In the genomic region with DNA sequence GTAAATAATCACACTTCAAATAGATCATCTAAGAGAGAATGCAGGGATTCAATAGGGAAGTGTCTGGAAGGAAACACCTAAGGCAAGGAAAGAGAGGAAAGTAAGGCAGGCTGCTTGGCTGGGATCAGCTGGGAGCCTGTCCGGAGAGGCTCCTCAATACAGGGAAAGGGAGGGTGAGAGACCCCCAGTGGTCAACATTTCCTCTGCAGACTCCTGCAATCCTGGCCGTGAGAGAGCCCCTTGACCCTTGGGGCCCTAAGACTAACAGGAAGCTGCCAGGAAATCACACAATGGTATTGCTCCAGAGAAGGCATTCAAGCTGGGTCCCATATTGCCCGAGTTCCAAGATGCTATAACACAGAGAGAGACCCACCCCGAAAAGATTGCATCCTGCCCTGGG, we compare ENCODE assay signal across 30 cellular contexts.
DNase-seq lines count a peak whose midpoint lies in the region; ATAC-seq, FAIRE-seq and TF ChIP-seq lines count a peak whose summit lies in the region.
"Had no signal": no experiment of that assay in that cellular context is flagged by ENCODE, and none has a peak within 500 bp of the region (broad histone marks: within the 10 kb centered on the region; RNA-seq: fewer than 3 reads in every experiment).

No MANE protein-coding gene starts in this region.

- H3K36me3 ChIP-seq in HepG2 (replicated peaks in 1 of 2; ENCODE audit: control insufficient read depth in 1 of 2, insufficient read depth in 2 of 2, low read length in 2 of 2) = no peaks in the 10 kb centered on the region
- no peaks in the 10 kb centered on the region for H3K36me3 ChIP-seq in right lobe of liver
- H3K36me3 ChIP-seq in endodermal cell (ENCODE audit: control insufficient read depth, insufficient read depth, low read length) = no peaks in the 10 kb centered on the region
- H3K36me3 ChIP-seq in sigmoid colon = no peaks in the 10 kb centered on the region

- H3K4me1 Mint-ChIP-seq in endodermal cell (no peaks in the 10 kb centered on the region), Calu3 (ENCODE audit: low read depth, unreplicated experiment) (no peaks in the 10 kb centered on the region)
- H3K4me1 Mint-ChIP-seq: B cell; CD14-positive monocyte; CD8-positive, alpha-beta memory T cell; IgD-negative memory B cell had no signal

- no peak overlapping the region for H3K4me2 ChIP-seq in HepG2 (ENCODE audit: low read depth, low read length)
- H3K4me2 ChIP-seq: KMS-11 had no signal

- ATAC-seq in HepG2 (peak; percentile 75), right lobe of liver (no peak), GM21528 (IDR thresholded peaks at IDR 0.05; ENCODE audit: low FRiP score, unreplicated experiment) (no peak)
- ATAC-seq: HCT116, Panc1 had no signal

- H3K9me3 ChIP-seq in HepG2 (ENCODE audit: low read length) (peaks cover 26% of the 10 kb centered on the region), right lobe of liver (no peaks in the 10 kb centered on the region), endodermal cell (ENCODE audit: control insufficient read depth, low read length) (peaks cover 7% of the 10 kb centered on the region), sigmoid colon (peaks cover 0 to 10% (median 0%) of the 10 kb centered on the region in 4 donors)

- in situ Hi-C loops in HepG2 (cut with HindIII; ENCODE audit: extremely low pct_ligation_motif_present, low pct_unique_long_range_greater_than_20kb) = no loop called here

- H3K9me3 Mint-ChIP-seq in endodermal cell = peaks cover 13% of the 10 kb centered on the region
- H3K9me3 Mint-ChIP-seq in Calu3 (ENCODE audit: low read depth, unreplicated experiment) = peaks cover 3% of the 10 kb centered on the region

- 18% methylated on average over 2 of the region's 4 CpGs for WGBS in HepG2 (ENCODE audit: low lambda C conversion rate)
- WGBS in right lobe of liver (ENCODE audit: insufficient coverage, low coverage, low lambda C conversion rate, missing lambda C conversion rate) = 50% methylated on average over 1 of the region's 4 CpGs
- 79 to 95% methylated on average over 4 of the region's 4 CpGs for WGBS in endodermal cell (ENCODE audit: insufficient coverage in 1 of 2, insufficient read length in 1 of 2), 2 experiments
- 45 to 63% methylated on average over 4 of the region's 4 CpGs for WGBS in sigmoid colon, 2 donors

- H3K27me3 ChIP-seq in HepG2 (ENCODE audit: control insufficient read depth in 1 of 2, insufficient read depth in 2 of 2, low read length in 2 of 2) = no peaks in the 10 kb centered on the region
- no peaks in the 10 kb centered on the region for H3K27me3 ChIP-seq in right lobe of liver
- H3K27me3 ChIP-seq in endodermal cell (ENCODE audit: control insufficient read depth, insufficient read depth, low read length, poor library complexity, severe bottlenecking) = no peaks in the 10 kb centered on the region
- no peaks in the 10 kb centered on the region for H3K27me3 ChIP-seq in sigmoid colon

- H3K36me3 Mint-ChIP-seq in endodermal cell (ENCODE audit: low read depth) (no peaks in the 10 kb centered on the region), Calu3 (ENCODE audit: insufficient read depth, unreplicated experiment) (no peaks in the 10 kb centered on the region)
- H3K36me3 Mint-ChIP-seq: CD14-positive monocyte, IgD-negative memory B cell had no signal

- H3K9ac ChIP-seq in HepG2 (ENCODE audit: insufficient read depth, low read depth, low read length) (no peak overlapping the region), endodermal cell (ENCODE audit: extremely low read depth, low read length, poor library complexity, severe bottlenecking) (no peak overlapping the region)
- H3K9ac ChIP-seq: GM23248, KMS-11 had no signal

- no peak overlapping the region for H3K27ac Mint-ChIP-seq in endodermal cell
- no peak overlapping the region for H3K27ac Mint-ChIP-seq in Calu3 (ENCODE audit: unreplicated experiment)
- H3K27ac Mint-ChIP-seq: B cell; CD8-positive, alpha-beta memory T cell; IgD-negative memory B cell had no signal

- no TSS peak for BruUV-seq in HepG2 (replicated peaks; lab: Mats Ljungman, UMichigan)
- no TSS peak for BruUV-seq in Calu3 (replicated peaks; lab: Mats Ljungman, UMichigan)

- H3K4me3 Mint-ChIP-seq in endodermal cell = no peak overlapping the region
- no peak overlapping the region for H3K4me3 Mint-ChIP-seq in Calu3 (ENCODE audit: low read depth, unreplicated experiment)
- H3K4me3 Mint-ChIP-seq: B cell, CD14-positive monocyte, IgD-negative memory B cell had no signal

- no peak for TF ChIP-seq POLR2A in HepG2 (IDR thresholded peaks at IDR 0.05; ENCODE audit: insufficient read depth in 1 of 2, low read depth in 2 of 2, low read length in 2 of 2)
- TF ChIP-seq POLR2A in right lobe of liver (IDR thresholded peaks at IDR 0.05) = no peak
- TF ChIP-seq POLR2A in sigmoid colon (IDR thresholded peaks at IDR 0.05) = no peak

- intact Hi-C loops in HepG2 (cut with micrococcal nuclease; ENCODE audit: unreplicated experiment) (no loop called here), right lobe of liver (cut with DNase I) (no loop called here), sigmoid colon (cut with DNase I) (no loop called here), Calu3 (cut with micrococcal nuclease; ENCODE audit: unreplicated experiment) (no loop called here)

- H3K79me2 ChIP-seq in HepG2 (ENCODE audit: insufficient read depth, low read length) = no peaks in the 10 kb centered on the region

- no peak overlapping the region for H2AFZ ChIP-seq in HepG2 (ENCODE audit: low read length)
- H2AFZ ChIP-seq: GM23248 had no signal

- no peak for TF ChIP-seq RAD21 in HepG2 (CRISPR knock-in tag; IDR thresholded peaks at IDR 0.05)

- no peak for FAIRE-seq in HepG2 (lab: Jason Lieb, UNC)
- FAIRE-seq: GM19239 had no signal

- H3K4me3 ChIP-seq in HepG2 (replicated peaks in 1 of 3; ENCODE audit: insufficient read depth in 1 of 3, low read depth in 2 of 3, low read length in 3 of 3) (no peak overlapping the region), right lobe of liver (no peak overlapping the region), endodermal cell (ENCODE audit: low read length) (no peak overlapping the region), sigmoid colon (no peak overlapping the region)
- H3K4me3 ChIP-seq: GM23248 had no signal

- TF ChIP-seq CTCF in HepG2 (CRISPR knock-in tag; IDR thresholded peaks at IDR 0.05) = peak; percentile 20; the same call in 1 of the 2 replicates
- no peak for TF ChIP-seq CTCF in right lobe of liver (IDR thresholded peaks at IDR 0.05)
- TF ChIP-seq CTCF in endodermal cell (conservative IDR thresholded peaks at IDR 0.05) = peak; percentile 66
- no peak for TF ChIP-seq CTCF in sigmoid colon (IDR thresholded peaks at IDR 0.05)
- no peak for TF ChIP-seq CTCF in Calu3 (IDR thresholded peaks at IDR 0.05; ENCODE audit: unreplicated experiment)

- H3K27ac ChIP-seq in HepG2 (ENCODE audit: extremely low read length, insufficient read depth, low read length) = no peak overlapping the region
- no peak overlapping the region for H3K27ac ChIP-seq in right lobe of liver
- H3K27ac ChIP-seq in endodermal cell (ENCODE audit: low read depth, low read length) = no peak overlapping the region
- no peak overlapping the region for H3K27ac ChIP-seq in sigmoid colon
- H3K27ac ChIP-seq: 22Rv1, GM23248, KMS-11, RWPE1 had no signal

- H3K27me3 Mint-ChIP-seq in endodermal cell (ENCODE audit: insufficient read depth) (no peaks in the 10 kb centered on the region), Calu3 (ENCODE audit: unreplicated experiment) (no peaks in the 10 kb centered on the region)
- H3K27me3 Mint-ChIP-seq: B cell, IgD-negative memory B cell had no signal

- CTCF ChIA-PET in HepG2 (lab: Yijun Ruan, JAX; ENCODE audit: low intra/inter-chr PET ratio, low total read pairs) = no interaction called here
- CTCF ChIA-PET in Calu3 (lab: Charles Lee) = interaction anchor here (1.0 kb wide), 1 partner anchor 850 kb away, joined by 3 read pairs; no protein-coding TSS in a partner anchor

- TF ChIP-seq EP300 in HepG2 (IDR thresholded peaks at IDR 0.05; ENCODE audit: low read depth in 2 of 2, low read length in 2 of 2) (no peak), HepG2 (CRISPR knock-in tag; IDR thresholded peaks at IDR 0.05; ENCODE audit: borderline replicate concordance) (no peak), sigmoid colon (IDR thresholded peaks at IDR 0.05) (no peak)

- POLR2A ChIA-PET in HepG2 (lab: Yijun Ruan, JAX) = no interaction called here

- H3K4me1 ChIP-seq in HepG2 (ENCODE audit: insufficient read depth, low read length) (no peaks in the 10 kb centered on the region), right lobe of liver (no peaks in the 10 kb centered on the region), endodermal cell (ENCODE audit: control insufficient read depth, insufficient read depth, low read length) (no peaks in the 10 kb centered on the region), sigmoid colon (no peaks in the 10 kb centered on the region)

- no peaks in the 10 kb centered on the region for H4K20me1 ChIP-seq in HepG2 (ENCODE audit: insufficient read depth, low read length)

- DNase-seq in HepG2 (ENCODE audit: low spot score) = no peak
- DNase-seq in right lobe of liver = no peak
- DNase-seq in endodermal cell = peak; percentile 74
- peak; percentile 25 for DNase-seq in iPS-NIHi11 (ENCODE audit: low spot score)
- DNase-seq in effector CD8-positive, alpha-beta T cell (lab: John Stamatoyannopoulos, UW) = no peak
- DNase-seq in sigmoid colon = no peak
- no peak for DNase-seq in Calu3
- DNase-seq: CD8-positive, alpha-beta memory T cell; DMS79 treated with DMSO at 0.1 percent for 48 hours; GM23248; MM.1S; NCI-H1048; NCI-H1417 treated with DMSO at 0.1 percent for 48 hours; NCI-H187; NCI-H2081 treated with DMSO at 0.1 percent for 48 hours; NCI-H2171; NCI-H226; NCI-H510A; NCI-H69; SHP77 had no signal

TF ChIP-seq in HepG2, 621 proteins besides CTCF, POLR2A, EP300 and RAD21 (continues in another document):
- TF ChIP-seq ZNF136 (CRISPR knock-in tag; IDR thresholded peaks at IDR 0.05; ENCODE audit: low read depth) (no peak), POLR2AphosphoS2 (IDR thresholded peaks at IDR 0.05; ENCODE audit: low read depth, low read length) (no peak), MYNN (CRISPR knock-in tag; IDR thresholded peaks at IDR 0.05; ENCODE audit: low read depth) (no peak), ZNF44 (CRISPR knock-in tag; IDR thresholded peaks at IDR 0.05) (no peak)
- TF ChIP-seq, protein P1, sequence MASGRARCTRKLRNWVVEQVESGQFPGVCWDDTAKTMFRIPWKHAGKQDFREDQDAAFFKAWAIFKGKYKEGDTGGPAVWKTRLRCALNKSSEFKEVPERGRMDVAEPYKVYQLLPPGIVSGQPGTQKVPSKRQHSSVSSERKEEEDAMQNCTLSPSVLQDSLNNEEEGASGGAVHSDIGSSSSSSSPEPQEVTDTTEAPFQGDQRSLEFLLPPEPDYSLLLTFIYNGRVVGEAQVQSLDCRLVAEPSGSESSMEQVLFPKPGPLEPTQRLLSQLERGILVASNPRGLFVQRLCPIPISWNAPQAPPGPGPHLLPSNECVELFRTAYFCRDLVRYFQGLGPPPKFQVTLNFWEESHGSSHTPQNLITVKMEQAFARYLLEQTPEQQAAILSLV (CRISPR knock-in tag; IDR thresholded peaks at IDR 0.05; ENCODE audit: borderline replicate concordance) = no peak

Comparison
In these comparisons a context has a peak if more than half of its experiments do, and no peak if none do; other contexts are left out.
1. CTCF ChIP-seq: peak in HepG2 (single experiment) and endodermal cell (single experiment); none in right lobe of liver (0 of 4), sigmoid colon (0 of 4) and Calu3 (single experiment).
2. DNase-seq: peak in endodermal cell (single experiment) and iPS-NIHi11 (single experiment); none in HepG2 (single experiment), right lobe of liver (0 of 3), effector CD8-positive, alpha-beta T cell (single experiment), sigmoid colon (single experiment) and Calu3 (single experiment).